Comparison of ENCODE assay signal across 13 cellular contexts in the genomic region with DNA sequence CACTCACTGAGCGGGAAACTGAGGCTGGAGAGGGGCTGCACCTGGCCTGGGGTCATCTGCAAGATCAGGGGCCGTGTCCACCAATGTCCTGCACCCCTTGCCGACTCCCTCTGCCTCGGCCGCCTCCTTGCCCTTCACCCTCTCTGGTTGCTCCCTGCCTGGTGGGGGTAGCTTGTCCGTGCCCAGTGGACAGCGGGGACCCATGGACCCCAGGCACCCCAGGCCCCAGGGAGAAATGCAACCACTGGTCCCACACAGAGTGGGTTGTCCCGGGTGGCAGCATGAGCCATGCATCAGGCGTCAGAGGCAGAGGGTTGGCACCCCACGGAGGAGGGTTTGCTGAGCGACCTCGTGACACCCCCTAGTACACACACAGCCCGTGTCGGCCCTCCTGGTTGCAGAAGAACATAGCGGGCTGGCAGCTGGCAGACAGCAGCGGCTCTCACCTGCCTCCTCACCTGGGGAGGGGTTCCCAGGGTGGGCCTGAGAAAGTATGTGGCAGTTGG. TPM values are rescaled to one million over a fixed set of nuclear protein-coding genes. Genes with fewer than 3 reads are reported as not detected.
DNase-seq lines count a peak whose midpoint lies in the region; ATAC-seq, FAIRE-seq and TF ChIP-seq lines count a peak whose summit lies in the region.
"Had no signal": no experiment of that assay in that cellular context is flagged by ENCODE, and none has a peak within 500 bp of the region (broad histone marks: within the 10 kb centered on the region; RNA-seq: fewer than 3 reads in every experiment).

No MANE protein-coding gene starts in this region.

- no peak overlapping the region for H3K9ac ChIP-seq in BLaER1 treated with 17β-estradiol and CSF1 and Interleukin-3, amounts not matched to agents 10 nM and 100 nM
- H3K9ac ChIP-seq in HCT116 (ENCODE audit: low read length) (no peak overlapping the region), kidney (ENCODE audit: low read length in 2 of 2) (no peak overlapping the region)

- CTCF ChIA-PET in HCT116 (lab: Charles Lee) = no interaction called here

- TF ChIP-seq RAD21 in HCT116 (IDR thresholded peaks at IDR 0.05; ENCODE audit: low read depth) = no peak

- peaks cover 14 to 42% (median 28%) of the 10 kb centered on the region in 10 experiments for H3K4me1 ChIP-seq in BLaER1 treated with 17β-estradiol and CSF1 and Interleukin-3, amounts not matched to agents 10 nM and 100 nM
- H3K4me1 ChIP-seq in HCT116 (ENCODE audit: control insufficient read depth in 1 of 2, insufficient read depth in 2 of 2, low read length in 2 of 2) (peaks cover 15 to 45% of the 10 kb centered on the region in 2 experiments), RWPE2 (ENCODE audit: insufficient read depth, poor library complexity, severe bottlenecking) (no peaks in the 10 kb centered on the region), kidney (ENCODE audit: control insufficient read depth in 1 of 2, insufficient read depth in 1 of 2, low read depth in 1 of 2, low read length in 2 of 2) (peaks cover 0 to 6% of the 10 kb centered on the region in 2 donors)

- TF ChIP-seq POLR2A in HCT116 (IDR thresholded peaks at IDR 0.05; ENCODE audit: borderline replicate concordance, extremely low read depth, insufficient read depth, insufficient read length) = no peak

- no TSS peak for BruUV-seq in HCT116 (replicated peaks; lab: Mats Ljungman, UMichigan)

- POLR2A ChIA-PET in HCT116 (lab: Charles Lee) = no interaction called here

- no peak overlapping the region; a peak in 1 of 20 replicates for H3K4me3 ChIP-seq in BLaER1 treated with 17β-estradiol and CSF1 and Interleukin-3, amounts not matched to agents 10 nM and 100 nM
- no peak overlapping the region for H3K4me3 ChIP-seq in HCT116 (replicated peaks in 1 of 2; ENCODE audit: low read depth in 1 of 2, low read length in 2 of 2)
- H3K4me3 ChIP-seq in RWPE2 (ENCODE audit: severe bottlenecking) = no peak overlapping the region
- no peak overlapping the region for H3K4me3 ChIP-seq in kidney (ENCODE audit: low read length in 2 of 2)
- H3K4me3 ChIP-seq: SJSA1 had no signal

- H3K27me3 ChIP-seq in BLaER1 treated with 17β-estradiol and CSF1 and Interleukin-3, amounts not matched to agents 10 nM and 100 nM = peaks cover 11 to 32% (median 26%) of the 10 kb centered on the region in 11 experiments; a peak in 21 of 22 replicates
- H3K27me3 ChIP-seq in HCT116 (ENCODE audit: insufficient read depth, low read length) (no peaks in the 10 kb centered on the region), RWPE2 (ENCODE audit: insufficient read depth, poor library complexity, severe bottlenecking) (no peaks in the 10 kb centered on the region)

- no peak overlapping the region for H2AFZ ChIP-seq in HCT116 (ENCODE audit: low read depth, low read length, poor library complexity, severe bottlenecking)

- H3K36me3 ChIP-seq in BLaER1 treated with 17β-estradiol and CSF1 and Interleukin-3, amounts not matched to agents 10 nM and 100 nM = no peaks in the 10 kb centered on the region
- no peaks in the 10 kb centered on the region for H3K36me3 ChIP-seq in HCT116 (ENCODE audit: control insufficient read depth in 1 of 2, insufficient read depth in 2 of 2, low read length in 2 of 2)
- H3K36me3 ChIP-seq in RWPE2 (ENCODE audit: low read depth) = no peaks in the 10 kb centered on the region
- H3K36me3 ChIP-seq in kidney (ENCODE audit: control insufficient read depth in 1 of 2, insufficient read depth in 2 of 2, low read length in 2 of 2) = no peaks in the 10 kb centered on the region
- H3K36me3 ChIP-seq: SJSA1 had no signal

- H3K79me2 ChIP-seq in HCT116 (ENCODE audit: insufficient read depth, low read length) = no peaks in the 10 kb centered on the region

- DNase-seq in HCT116 (ENCODE audit: low read depth, low spot score) = no peak
- peak; percentile 47 for DNase-seq in RWPE2 (ENCODE audit: low spot score)
- DNase-seq in kidney = peak; percentile 75
- DNase-seq in posterior vena cava (ENCODE audit: low spot score) = no peak
- DNase-seq in stimulated activated CD4-positive, alpha-beta T cell treated with anti-CD3 and anti-CD28 coated beads, Interleukin-12 subunit alpha, Interleukin-12 subunit beta, amount 100 ng/mL, for 4 hours = no peak
- DNase-seq: DMS 273 treated with DMSO at 0.1 percent for 48 hours, NCI-H187 treated with DMSO at 0.1 percent for 48 hours, NCI-H2171, NCI-H446 treated with DMSO at 0.1 percent for 48 hours had no signal

- H3K9me2 ChIP-seq in HCT116 (ENCODE audit: insufficient read depth) = no peaks in the 10 kb centered on the region

- TF ChIP-seq CTCF in HCT116 (IDR thresholded peaks at IDR 0.05 in 2 of 3, conservative IDR thresholded peaks at IDR 0.05 in 1 of 3; ENCODE audit: borderline replicate concordance in 1 of 3, insufficient read depth in 1 of 3, low read depth in 2 of 3, low read length in 2 of 3) = no peak
- TF ChIP-seq CTCF in RWPE2 (IDR thresholded peaks at IDR 0.05; ENCODE audit: poor library complexity, severe bottlenecking) = no peak
- TF ChIP-seq CTCF in kidney (IDR thresholded peaks at IDR 0.05; ENCODE audit: borderline replicate concordance, extremely low read depth, insufficient read depth) = no peak

- ATAC-seq in HCT116 (no peak), RWPE2 (ENCODE audit: low read depth) (no peak), GM19324 (IDR thresholded peaks at IDR 0.05; ENCODE audit: low FRiP score, unreplicated experiment) (no peak)

- FAIRE-seq in kidney (lab: Jason Lieb, UNC) = no peak

- H3K27ac ChIP-seq in BLaER1 treated with 17β-estradiol and CSF1 and Interleukin-3, amounts not matched to agents 10 nM and 100 nM = no peak overlapping the region
- H3K27ac ChIP-seq in HCT116 (ENCODE audit: low read depth, low read length) = no peak overlapping the region
- H3K27ac ChIP-seq in RWPE2 (ENCODE audit: poor library complexity, severe bottlenecking) = no peak overlapping the region
- no peak overlapping the region for H3K27ac ChIP-seq in kidney (ENCODE audit: low read depth in 2 of 2, low read length in 2 of 2)
- H3K27ac ChIP-seq: HL-60, SJSA1 had no signal

- peak overlapping the region; percentile 19 to 80 (median 53); a peak in 20 of 22 replicates for H3K4me2 ChIP-seq in BLaER1 treated with 17β-estradiol and CSF1 and Interleukin-3, amounts not matched to agents 10 nM and 100 nM
- peak overlapping the region; percentile 62 for H3K4me2 ChIP-seq in HCT116 (ENCODE audit: low read length)

- RAD21 ChIA-PET in HCT116 (lab: Charles Lee; ENCODE audit: low non-redundant PET in 1 of 2, low total read pairs in 2 of 2, uncharacterized antibody in 2 of 2, unreplicated experiment in 2 of 2) = no interaction called here

- peaks cover 0 to 25% (median 9%) of the 10 kb centered on the region in 11 experiments; a peak in 15 of 22 replicates for H3K9me3 ChIP-seq in BLaER1 treated with 17β-estradiol and CSF1 and Interleukin-3, amounts not matched to agents 10 nM and 100 nM (replicated peaks in 1 of 11)
- H3K9me3 ChIP-seq in HCT116 (ENCODE audit: control insufficient read depth in 1 of 2, insufficient read depth in 1 of 2, low read depth in 1 of 2, low read length in 2 of 2) = no peaks in the 10 kb centered on the region
- no peaks in the 10 kb centered on the region for H3K9me3 ChIP-seq in RWPE2 (ENCODE audit: severe bottlenecking)
- H3K9me3 ChIP-seq in kidney (ENCODE audit: control insufficient read depth in 1 of 2, low read length in 2 of 2) = no peaks in the 10 kb centered on the region

- intact Hi-C loops in HCT116 (cut with micrococcal nuclease) (no loop called here), kidney (cut with DNase I) (no loop called here), posterior vena cava (cut with DNase I) (no loop called here)

- H4K20me1 ChIP-seq in BLaER1 treated with 17β-estradiol and CSF1 and Interleukin-3, amounts not matched to agents 10 nM and 100 nM = no peaks in the 10 kb centered on the region; a peak in 1 of 22 replicates
- no peaks in the 10 kb centered on the region for H4K20me1 ChIP-seq in HCT116 (ENCODE audit: insufficient read depth)

TF ChIP-seq in HCT116, 20 proteins besides CTCF, POLR2A, EP300 and RAD21 (continues in another document):
- no peak for TF ChIP-seq SIN3A (IDR thresholded peaks at IDR 0.05; ENCODE audit: low read depth)

RNA-seq across cellular contexts. Expression of a gene that starts 8.8 kb away (rescaled TPM):
- total RNA-seq in HCT116 (2021; ENCODE audit: unreplicated experiment) = 24.0 TPM
- 15.9 and 17.1 TPM in 2 replicates for polyA plus RNA-seq in HCT116 (2012)
- total RNA-seq in kidney = 4.6 TPM
- 1.4 TPM for polyA plus RNA-seq in kidney (ENCODE audit: insufficient read depth, low read depth, low replicate concordance)
- 1 to 10 TPM; 7.4 to 9.1 TPM for total RNA-seq in posterior vena cava

RNA-seq across cellular contexts. Expression of a gene that starts 13.0 kb away (rescaled TPM):
- total RNA-seq in HCT116 (2021; ENCODE audit: unreplicated experiment) (53.9 TPM), kidney (9.6 TPM), posterior vena cava (1 to 10 TPM in 1 of 2 donors, under 1 TPM in 1; 0.33 to 1.2 TPM)
- polyA plus RNA-seq in HCT116 (2012) = 63.6 and 65.9 TPM in 2 replicates
- polyA plus RNA-seq in kidney (ENCODE audit: insufficient read depth, low read depth, low replicate concordance) = 60.0 TPM

RNA-seq across cellular contexts. Expression of a gene that starts 13.8 kb away (rescaled TPM):
- total RNA-seq in HCT116 (2021; ENCODE audit: unreplicated experiment) (11.1 TPM), kidney (5.3 TPM), posterior vena cava (1 to 10 TPM in 1 of 2 donors, under 1 TPM in 1; 0.52 to 1.8 TPM)
- polyA plus RNA-seq in HCT116 (2012) = 8.2 and 9.8 TPM in 2 replicates
- 5.5 TPM for polyA plus RNA-seq in kidney (ENCODE audit: insufficient read depth, low read depth, low replicate concordance)

RNA-seq across cellular contexts. Expression of a gene that starts 19.9 kb away (rescaled TPM):
- not detected for total RNA-seq in HCT116 (2021; ENCODE audit: unreplicated experiment)
- 0.04 TPM in 1 of 2 replicates, not detected in the other for polyA plus RNA-seq in HCT116 (2012)
- not detected for total RNA-seq in kidney
- not detected for polyA plus RNA-seq in kidney (ENCODE audit: insufficient read depth, low read depth, low replicate concordance)
- not detected for total RNA-seq in posterior vena cava
- total RNA-seq: SJSA1 had no signal

RNA-seq across cellular contexts. Expression of a gene that starts 25.0 kb away (rescaled TPM):
- total RNA-seq in HCT116 (2021; ENCODE audit: unreplicated experiment) (48.8 TPM), kidney (32.5 TPM), posterior vena cava (10 to 100 TPM; 16.2 to 17.3 TPM)
- polyA plus RNA-seq in HCT116 (2012) = 25.7 and 32.1 TPM in 2 replicates
- 50.9 TPM for polyA plus RNA-seq in kidney (ENCODE audit: insufficient read depth, low read depth, low replicate concordance)

Comparison
In these comparisons a context has a peak if more than half of its experiments do, and no peak if none do; other contexts are left out.
1. DNase-seq: peak in RWPE2 (single experiment) and kidney (single experiment); none in HCT116 (single experiment), posterior vena cava (single experiment) and stimulated activated CD4-positive, alpha-beta T cell treated with anti-CD3 and anti-CD28 coated beads, Interleukin-12 subunit alpha, Interleukin-12 subunit beta, amount 100 ng/mL, for 4 hours (single experiment).